13 cellular contexts compared by ENCODE assay signal in the genomic region with DNA sequence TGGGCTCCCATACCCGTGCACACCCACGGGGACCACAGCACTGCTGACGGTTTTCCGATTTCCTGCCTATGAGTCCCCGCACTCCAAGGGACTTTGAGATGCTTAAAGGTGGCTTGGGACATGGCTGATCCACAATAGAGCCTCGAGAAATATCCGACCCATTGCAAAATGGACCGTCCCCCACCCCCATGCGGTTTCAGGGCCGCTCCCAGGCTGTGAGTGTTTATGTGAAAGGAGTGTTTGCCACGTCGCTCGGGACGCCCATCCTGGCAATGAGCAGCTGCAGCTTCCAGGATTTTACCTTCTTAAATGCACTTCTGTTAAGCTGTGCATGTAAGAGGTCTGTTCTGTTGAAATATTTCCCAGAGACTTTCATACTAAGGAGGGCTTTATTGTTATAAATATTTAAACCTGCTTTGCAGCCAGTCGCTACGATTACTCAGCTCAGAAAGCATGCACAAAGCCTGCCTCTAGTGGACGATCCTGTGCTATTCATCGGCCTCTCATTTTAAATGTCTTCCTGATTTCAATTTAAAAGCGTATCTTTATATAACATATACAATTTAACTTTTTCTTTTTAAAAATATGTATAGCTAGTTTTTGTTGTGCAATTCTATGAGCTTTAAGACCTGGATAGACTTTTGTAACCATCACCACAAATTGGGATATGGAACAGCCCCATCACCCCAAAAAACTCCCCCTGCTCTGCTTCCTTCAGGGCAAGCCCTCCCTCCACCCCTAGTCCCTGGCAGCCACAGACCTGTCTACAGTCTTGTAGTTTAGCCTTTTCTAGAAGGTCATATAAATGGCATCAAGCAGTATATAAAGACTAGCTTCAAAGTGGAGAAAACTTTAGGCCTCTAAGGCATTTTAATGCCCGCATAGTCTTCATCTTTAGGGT.
DNase-seq lines count a peak whose midpoint lies in the region; ATAC-seq and TF ChIP-seq lines count a peak whose summit lies in the region.
"Had no signal": no experiment of that assay in that cellular context is flagged by ENCODE, and none has a peak within 500 bp of the region (broad histone marks: within the 10 kb centered on the region; RNA-seq: fewer than 3 reads in every experiment).

No MANE protein-coding gene starts in this region.

- no peaks in the 10 kb centered on the region for H3K27me3 Mint-ChIP-seq in effector memory CD8-positive, alpha-beta T cell
- H3K27me3 Mint-ChIP-seq: activated CD8-positive, alpha-beta T cell treated with anti-CD3 and anti-CD28 coated beads for 36 hours; activated naive CD4-positive, alpha-beta T cell treated with anti-CD3 and anti-CD28 coated beads, Interleukin-2, amount 50 U/mL, for 24 hours; stimulated activated naive B cell treated with anti-CD40 and anti-IgM and Interleukin-4, amounts not matched to agents 10 μg/mL and 1 μg/mL and 100 μg/mL, for 72 hours had no signal

- no peak overlapping the region for H3K27ac Mint-ChIP-seq in effector memory CD8-positive, alpha-beta T cell
- H3K27ac Mint-ChIP-seq: activated CD8-positive, alpha-beta T cell treated with anti-CD3 and anti-CD28 coated beads for 36 hours; activated naive CD4-positive, alpha-beta T cell treated with anti-CD3 and anti-CD28 coated beads, Interleukin-2, amount 50 U/mL, for 24 hours; stimulated activated naive B cell treated with anti-CD40 and anti-IgM and Interleukin-4, amounts not matched to agents 10 μg/mL and 1 μg/mL and 100 μg/mL, for 72 hours had no signal

- in situ Hi-C loops in GM23248 (cut with MboI) = no loop called here

- H3K4me2 ChIP-seq in GM23248 (ENCODE audit: unreplicated experiment) = no peak overlapping the region
- H3K4me2 ChIP-seq in PC-3 (ENCODE audit: low read length) = no peak overlapping the region

- H3K9me3 ChIP-seq in GM23248 (ENCODE audit: low read depth) = no peaks in the 10 kb centered on the region
- H3K9me3 ChIP-seq in PC-3 (ENCODE audit: low read length) = no peaks in the 10 kb centered on the region
- no peaks in the 10 kb centered on the region for H3K9me3 ChIP-seq in SJCRH30 (replicated peaks)

- no peaks in the 10 kb centered on the region for H3K36me3 Mint-ChIP-seq in effector memory CD8-positive, alpha-beta T cell (ENCODE audit: insufficient read depth)
- H3K36me3 Mint-ChIP-seq: activated naive CD4-positive, alpha-beta T cell treated with anti-CD3 and anti-CD28 coated beads, Interleukin-2, amount 50 U/mL, for 24 hours; stimulated activated naive B cell treated with anti-CD40 and anti-IgM and Interleukin-4, amounts not matched to agents 10 μg/mL and 1 μg/mL and 100 μg/mL, for 72 hours had no signal

- H3K9me3 Mint-ChIP-seq in effector memory CD8-positive, alpha-beta T cell = peaks cover 6 to 19% of the 10 kb centered on the region in 2 donors
- H3K9me3 Mint-ChIP-seq: activated CD8-positive, alpha-beta T cell treated with anti-CD3 and anti-CD28 coated beads for 36 hours; activated naive CD4-positive, alpha-beta T cell treated with anti-CD3 and anti-CD28 coated beads, Interleukin-2, amount 50 U/mL, for 24 hours had no signal

- intact Hi-C loops in PC-3 (cut with micrococcal nuclease) = no loop called here

- no peaks in the 10 kb centered on the region for H4K20me1 ChIP-seq in GM23248 (ENCODE audit: insufficient read depth)
- no peaks in the 10 kb centered on the region for H4K20me1 ChIP-seq in PC-3 (ENCODE audit: low read length)

- no peaks in the 10 kb centered on the region for H3K36me3 ChIP-seq in GM23248 (ENCODE audit: low read depth)
- no peaks in the 10 kb centered on the region for H3K36me3 ChIP-seq in PC-3 (ENCODE audit: low read depth, low read length)
- no peaks in the 10 kb centered on the region for H3K36me3 ChIP-seq in rectal smooth muscle tissue (ENCODE audit: control insufficient read depth, insufficient read depth, low read length)
- H3K36me3 ChIP-seq in SJCRH30 = no peaks in the 10 kb centered on the region

- H3F3A ChIP-seq in GM23248 (ENCODE audit: insufficient read depth) (no peaks in the 10 kb centered on the region), PC-3 (ENCODE audit: low read length, unreplicated experiment) (no peaks in the 10 kb centered on the region)

- WGBS in GM23248 (ENCODE audit: low coverage in 1 of 2, low lambda C conversion rate in 2 of 2, missing lambda C conversion rate in 2 of 2), 2 experiments = 13% methylated on average over 20 of the region's 20 CpGs

- H3K4me3 ChIP-seq in GM23248 (no peak overlapping the region), PC-3 (ENCODE audit: low read length) (no peak overlapping the region), rectal smooth muscle tissue (ENCODE audit: low read length) (peak overlapping the region; percentile 12), SJCRH30 (no peak overlapping the region)

- CTCF ChIA-PET in PC-3 (lab: Charles Lee) = no interaction called here

- H2AFZ ChIP-seq in GM23248 (no peak overlapping the region), PC-3 (ENCODE audit: low read length) (no peak overlapping the region)

- H3K79me2 ChIP-seq in GM23248 (ENCODE audit: insufficient read depth) = no peaks in the 10 kb centered on the region
- H3K79me2 ChIP-seq in PC-3 (ENCODE audit: low read length) = no peaks in the 10 kb centered on the region

- H3K9ac ChIP-seq in GM23248 (no peak overlapping the region), PC-3 (ENCODE audit: low read length) (no peak overlapping the region), rectal smooth muscle tissue (ENCODE audit: low read length) (no peak overlapping the region)

- H3K27me3 ChIP-seq in GM23248 (replicated peaks; ENCODE audit: insufficient read depth) (no peaks in the 10 kb centered on the region), PC-3 (ENCODE audit: low read length) (no peaks in the 10 kb centered on the region), rectal smooth muscle tissue (ENCODE audit: control insufficient read depth, insufficient read depth, low read length) (no peaks in the 10 kb centered on the region), SJCRH30 (peaks cover 4% of the 10 kb centered on the region; the same call in 1 of the 2 replicates)

- POLR2A ChIA-PET in PC-3 (lab: Charles Lee; ENCODE audit: unreplicated experiment) = no interaction called here

- H3K27ac ChIP-seq in GM23248 = no peak overlapping the region
- no peak overlapping the region for H3K27ac ChIP-seq in PC-3 (ENCODE audit: low read length)
- peak overlapping the region; percentile 8 for H3K27ac ChIP-seq in rectal smooth muscle tissue (ENCODE audit: low read depth, low read length)
- H3K27ac ChIP-seq in SJCRH30 = no peak overlapping the region

- ATAC-seq in PC-3 (no peak), HG03354 (IDR thresholded peaks at IDR 0.05; ENCODE audit: poor library complexity, severe bottlenecking, unreplicated experiment) (no peak), omental fat pad (ENCODE audit: low FRiP score) (no peak)
- ATAC-seq in effector memory CD8-positive, alpha-beta T cell (replicated peaks) = no peak
- ATAC-seq: activated CD8-positive, alpha-beta T cell treated with anti-CD3 and anti-CD28 coated beads for 36 hours; stimulated activated naive B cell treated with anti-CD40 and anti-IgM and Interleukin-4, amounts not matched to agents 10 μg/mL and 1 μg/mL and 100 μg/mL, for 72 hours had no signal

- DNase-seq in GM23248 (peak; percentile 23), PC-3 (peak; percentile 13), globus pallidus (ENCODE audit: low spot score) (peak; percentile 72), omental fat pad (ENCODE audit: low spot score) (no peak), SJCRH30 (no peak)
- DNase-seq in effector memory CD8-positive, alpha-beta T cell = no peak
- DNase-seq: activated CD8-positive, alpha-beta T cell treated with anti-CD3 and anti-CD28 coated beads for 36 hours; KG1; NCI-H446 treated with DMSO at 0.1 percent for 48 hours; stimulated activated naive B cell treated with anti-CD40 and anti-IgM and Interleukin-4, amounts not matched to agents 10 μg/mL and 1 μg/mL and 100 μg/mL, for 72 hours had no signal

- H3K4me1 ChIP-seq in GM23248 (ENCODE audit: insufficient read depth) (no peaks in the 10 kb centered on the region), PC-3 (ENCODE audit: insufficient read depth, low read length) (no peaks in the 10 kb centered on the region), rectal smooth muscle tissue (ENCODE audit: control insufficient read depth, insufficient read depth, low read length) (peaks cover 5% of the 10 kb centered on the region), SJCRH30 (no peaks in the 10 kb centered on the region)

- no peak overlapping the region for H3K4me3 Mint-ChIP-seq in effector memory CD8-positive, alpha-beta T cell
- H3K4me3 Mint-ChIP-seq: activated CD8-positive, alpha-beta T cell treated with anti-CD3 and anti-CD28 coated beads for 36 hours; activated naive CD4-positive, alpha-beta T cell treated with anti-CD3 and anti-CD28 coated beads, Interleukin-2, amount 50 U/mL, for 24 hours; stimulated activated naive B cell treated with anti-CD40 and anti-IgM and Interleukin-4, amounts not matched to agents 10 μg/mL and 1 μg/mL and 100 μg/mL, for 72 hours had no signal

- TF ChIP-seq CTCF in PC-3 (conservative IDR thresholded peaks at IDR 0.05; ENCODE audit: low read depth, low read length) = peak; percentile 41
- no peak for TF ChIP-seq CTCF in omental fat pad (IDR thresholded peaks at IDR 0.05)

- no peaks in the 10 kb centered on the region for H3K9me2 ChIP-seq in GM23248 (ENCODE audit: insufficient read depth)
- H3K9me2 ChIP-seq in PC-3 (replicated peaks; ENCODE audit: low read length) = no peaks in the 10 kb centered on the region

- no peaks in the 10 kb centered on the region for H3K4me1 Mint-ChIP-seq in effector memory CD8-positive, alpha-beta T cell (ENCODE audit: low read depth in 2 of 2)
- H3K4me1 Mint-ChIP-seq: activated naive CD4-positive, alpha-beta T cell treated with anti-CD3 and anti-CD28 coated beads, Interleukin-2, amount 50 U/mL, for 24 hours; stimulated activated naive B cell treated with anti-CD40 and anti-IgM and Interleukin-4, amounts not matched to agents 10 μg/mL and 1 μg/mL and 100 μg/mL, for 72 hours had no signal

- no TSS peak for BruUV-seq in PC-3 (replicated peaks; lab: Mats Ljungman, UMichigan)

Comparison
In these comparisons a context has a peak if more than half of its experiments do, and no peak if none do; other contexts are left out.
1. DNase-seq: peak in GM23248 (single experiment), PC-3 (single experiment) and globus pallidus (single experiment); none in omental fat pad (single experiment), effector memory CD8-positive, alpha-beta T cell (0 of 3) and SJCRH30 (0 of 2).